Comparison of ENCODE assay signal across 14 cellular contexts in the genomic region with DNA sequence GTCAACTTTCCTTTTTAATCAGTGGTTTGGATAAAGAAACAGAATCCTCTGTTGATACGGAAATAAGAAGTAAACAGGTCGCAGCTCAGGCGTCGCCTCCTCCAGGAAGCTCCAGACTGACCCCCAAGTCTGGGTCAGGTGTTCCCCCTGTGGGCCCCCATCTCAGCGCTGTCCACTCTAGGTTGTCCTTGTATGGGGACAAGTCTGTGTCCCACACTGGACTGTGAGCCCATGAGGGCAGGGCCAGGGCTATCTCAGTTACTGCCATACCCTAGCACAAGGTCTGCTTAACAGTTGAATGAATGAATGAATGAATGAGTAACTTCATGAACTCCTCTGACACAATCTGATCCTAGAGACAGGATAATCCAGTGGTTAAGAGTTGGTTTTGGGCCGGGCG. TPM values are rescaled to one million over a fixed set of nuclear protein-coding genes. Genes with fewer than 3 reads are reported as not detected.
DNase-seq lines count a peak whose midpoint lies in the region; ATAC-seq and TF ChIP-seq lines count a peak whose summit lies in the region.
"Had no signal": no experiment of that assay in that cellular context is flagged by ENCODE, and none has a peak within 500 bp of the region (broad histone marks: within the 10 kb centered on the region; RNA-seq: fewer than 3 reads in every experiment).

No MANE protein-coding gene starts in this region.

- peak overlapping the region; percentile 48 for H3K4me3 Mint-ChIP-seq in activated CD4-positive, alpha-beta T cell treated with anti-CD3 and anti-CD28 coated beads, Interleukin-2, amount 10 ng/mL, durations not matched to agents 7 days and 5 days
- no peak overlapping the region for H3K4me3 Mint-ChIP-seq in endodermal cell
- peak overlapping the region; percentile 81 to 83 for H3K4me3 Mint-ChIP-seq in stimulated activated naive B cell treated with anti-CD40 and anti-IgM and Interleukin-4, amounts not matched to agents 10 μg/mL and 1 μg/mL and 100 μg/mL, for 72 hours
- H3K4me3 Mint-ChIP-seq: nephron had no signal

- CTCF ChIA-PET in activated CD4-positive, alpha-beta T cell treated with anti-CD3 and anti-CD28 coated beads, Interleukin-2, amount 10 ng/mL, durations not matched to agents 7 days and 5 days (lab: Charles Lee): no interaction called here

- H3K36me3 ChIP-seq in endodermal cell (ENCODE audit: control insufficient read depth, insufficient read depth, low read length): peaks cover 55% of the 10 kb centered on the region

- POLR2A ChIA-PET in activated CD4-positive, alpha-beta T cell treated with anti-CD3 and anti-CD28 coated beads, Interleukin-2, amount 10 ng/mL, durations not matched to agents 7 days and 5 days (lab: Charles Lee): no interaction called here

- no peak overlapping the region for H3K9ac ChIP-seq in endodermal cell (ENCODE audit: extremely low read depth, low read length, poor library complexity, severe bottlenecking)

- H3K27ac ChIP-seq in VCaP (peak overlapping the region; percentile 81), endodermal cell (ENCODE audit: low read depth, low read length) (peak overlapping the region; percentile 22)
- H3K27ac ChIP-seq: right atrium auricular region had no signal

- 93 to 99% methylated on average over 3 to 7 of the region's 7 CpGs for WGBS in endodermal cell (ENCODE audit: insufficient coverage in 1 of 2, insufficient read length in 1 of 2), 2 experiments

- H3K36me3 Mint-ChIP-seq in activated CD4-positive, alpha-beta T cell treated with anti-CD3 and anti-CD28 coated beads, Interleukin-2, amount 10 ng/mL, durations not matched to agents 7 days and 5 days (ENCODE audit: low read depth): peaks cover 34% of the 10 kb centered on the region
- peaks cover 44% of the 10 kb centered on the region for H3K36me3 Mint-ChIP-seq in endodermal cell (ENCODE audit: low read depth)
- H3K36me3 Mint-ChIP-seq in stimulated activated naive B cell treated with anti-CD40 and anti-IgM and Interleukin-4, amounts not matched to agents 10 μg/mL and 1 μg/mL and 100 μg/mL, for 72 hours: peaks cover 42 to 55% of the 10 kb centered on the region in 2 donors

- no peak for DNase-seq in activated CD4-positive, alpha-beta T cell treated with anti-CD3 and anti-CD28 coated beads, Interleukin-2, amount 10 ng/mL, durations not matched to agents 7 days and 5 days
- DNase-seq in activated CD4-positive, alpha-beta T cell treated with anti-CD3 and anti-CD28 coated beads, Interleukin-2, amount 50 U/mL, for 1 hour: no peak
- no peak for DNase-seq in endodermal cell
- DNase-seq in stimulated activated naive B cell treated with anti-CD40 and anti-IgM and Interleukin-4, amounts not matched to agents 10 μg/mL and 1 μg/mL and 100 μg/mL, for 72 hours: no peak
- DNase-seq in ureter (ENCODE audit: low spot score): no peak
- no peak for DNase-seq in NCI-H526 (lab: John Stamatoyannopoulos, UW)
- no peak for DNase-seq in activated gamma-delta T cell treated with Interleukin-2 at 50 U/mL for 16 hours
- DNase-seq: ACHN; NCI-H2081 treated with DMSO at 0.1 percent for 48 hours; stimulated activated CD4-positive, alpha-beta T cell treated with anti-CD3 and anti-CD28 coated beads, Interleukin-2, amount 100 ng/mL, for 24 hours; upper lobe of left lung had no signal

- peak overlapping the region; percentile 54 for H3K27ac Mint-ChIP-seq in activated CD4-positive, alpha-beta T cell treated with anti-CD3 and anti-CD28 coated beads, Interleukin-2, amount 10 ng/mL, durations not matched to agents 7 days and 5 days
- no peak overlapping the region for H3K27ac Mint-ChIP-seq in endodermal cell
- H3K27ac Mint-ChIP-seq in stimulated activated naive B cell treated with anti-CD40 and anti-IgM and Interleukin-4, amounts not matched to agents 10 μg/mL and 1 μg/mL and 100 μg/mL, for 72 hours: peak overlapping the region; percentile 92

- no peaks in the 10 kb centered on the region for H3K9me3 Mint-ChIP-seq in activated CD4-positive, alpha-beta T cell treated with anti-CD3 and anti-CD28 coated beads, Interleukin-2, amount 10 ng/mL, durations not matched to agents 7 days and 5 days
- H3K9me3 Mint-ChIP-seq in endodermal cell: no peaks in the 10 kb centered on the region
- no peaks in the 10 kb centered on the region for H3K9me3 Mint-ChIP-seq in stimulated activated naive B cell treated with anti-CD40 and anti-IgM and Interleukin-4, amounts not matched to agents 10 μg/mL and 1 μg/mL and 100 μg/mL, for 72 hours
- H3K9me3 Mint-ChIP-seq: nephron had no signal

- H3K4me3 ChIP-seq in endodermal cell (ENCODE audit: low read length): no peak overlapping the region
- H3K4me3 ChIP-seq: right atrium auricular region, upper lobe of left lung had no signal

- TF ChIP-seq CTCF in VCaP (conservative IDR thresholded peaks at IDR 0.05): no peak
- TF ChIP-seq CTCF in endodermal cell (conservative IDR thresholded peaks at IDR 0.05): no peak

- no peaks in the 10 kb centered on the region for H3K9me3 ChIP-seq in endodermal cell (ENCODE audit: control insufficient read depth, low read length)
- H3K9me3 ChIP-seq: right atrium auricular region, upper lobe of left lung had no signal

- H3K4me1 ChIP-seq in endodermal cell (ENCODE audit: control insufficient read depth, insufficient read depth, low read length): no peaks in the 10 kb centered on the region

- peaks cover 49% of the 10 kb centered on the region for H3K4me1 Mint-ChIP-seq in activated CD4-positive, alpha-beta T cell treated with anti-CD3 and anti-CD28 coated beads, Interleukin-2, amount 10 ng/mL, durations not matched to agents 7 days and 5 days
- H3K4me1 Mint-ChIP-seq in endodermal cell: no peaks in the 10 kb centered on the region
- peaks cover 51 to 75% of the 10 kb centered on the region in 2 donors for H3K4me1 Mint-ChIP-seq in stimulated activated naive B cell treated with anti-CD40 and anti-IgM and Interleukin-4, amounts not matched to agents 10 μg/mL and 1 μg/mL and 100 μg/mL, for 72 hours

- ATAC-seq in stimulated activated naive B cell treated with anti-CD40 and anti-IgM and Interleukin-4, amounts not matched to agents 10 μg/mL and 1 μg/mL and 100 μg/mL, for 72 hours (replicated peaks): no peak

- no peaks in the 10 kb centered on the region for H3K27me3 Mint-ChIP-seq in activated CD4-positive, alpha-beta T cell treated with anti-CD3 and anti-CD28 coated beads, Interleukin-2, amount 10 ng/mL, durations not matched to agents 7 days and 5 days
- no peaks in the 10 kb centered on the region for H3K27me3 Mint-ChIP-seq in endodermal cell (ENCODE audit: insufficient read depth)
- H3K27me3 Mint-ChIP-seq in stimulated activated naive B cell treated with anti-CD40 and anti-IgM and Interleukin-4, amounts not matched to agents 10 μg/mL and 1 μg/mL and 100 μg/mL, for 72 hours: no peaks in the 10 kb centered on the region

- H3K27me3 ChIP-seq in endodermal cell (ENCODE audit: control insufficient read depth, insufficient read depth, low read length, poor library complexity, severe bottlenecking): no peaks in the 10 kb centered on the region
- H3K27me3 ChIP-seq: right atrium auricular region, upper lobe of left lung had no signal

RNA-seq across cellular contexts. Expression of gene CLASRP, which starts 7.5 kb away (rescaled TPM):
- 100 to 1,000 TPM; 101 to 109 TPM for total RNA-seq in activated CD4-positive, alpha-beta T cell treated with anti-CD3 and anti-CD28 coated beads, Interleukin-2, amount 10 ng/mL, durations not matched to agents 7 days and 5 days
- total RNA-seq in endodermal cell: 10 to 100 TPM; 67.1 to 90.3 TPM
- polyA plus RNA-seq in endodermal cell (2013, experiment 1 of 2): 82.3 TPM
- 65.2 TPM for polyA plus RNA-seq in endodermal cell (2013, experiment 2 of 2)
- 128 TPM for total RNA-seq in ureter

RNA-seq across cellular contexts. Expression of gene ZNF296, which starts 29.9 kb away (rescaled TPM):
- total RNA-seq in activated CD4-positive, alpha-beta T cell treated with anti-CD3 and anti-CD28 coated beads, Interleukin-2, amount 10 ng/mL, durations not matched to agents 7 days and 5 days: 1 to 10 TPM; 4.0 to 4.1 TPM
- total RNA-seq in endodermal cell (1 to 10 TPM; 2.1 to 8.5 TPM), ureter (5.1 TPM)
- polyA plus RNA-seq in endodermal cell (2013, experiment 1 of 2): 1.2 TPM
- polyA plus RNA-seq in endodermal cell (2013, experiment 2 of 2): 1.1 TPM

RNA-seq across cellular contexts. Expression of gene GEMIN7, which starts 32.7 kb away (rescaled TPM):
- total RNA-seq in activated CD4-positive, alpha-beta T cell treated with anti-CD3 and anti-CD28 coated beads, Interleukin-2, amount 10 ng/mL, durations not matched to agents 7 days and 5 days: 10 to 100 TPM; 27.1 to 30.0 TPM
- total RNA-seq in endodermal cell (10 to 100 TPM; 56.3 to 56.6 TPM), ureter (19.9 TPM)
- polyA plus RNA-seq in endodermal cell (2013, experiment 1 of 2): 36.7 TPM
- polyA plus RNA-seq in endodermal cell (2013, experiment 2 of 2): 36.0 TPM

RNA-seq across cellular contexts. Expression of gene RELB, which starts 45.1 kb away (rescaled TPM):
- total RNA-seq in activated CD4-positive, alpha-beta T cell treated with anti-CD3 and anti-CD28 coated beads, Interleukin-2, amount 10 ng/mL, durations not matched to agents 7 days and 5 days: 10 to 100 TPM; 16.8 to 20.0 TPM
- total RNA-seq in endodermal cell (10 to 100 TPM in 1 of 2 donors, 1 to 10 TPM in 1; 9.5 to 14.5 TPM), ureter (16.9 TPM)
- polyA plus RNA-seq in endodermal cell (2013, experiment 1 of 2): 4.8 TPM
- polyA plus RNA-seq in endodermal cell (2013, experiment 2 of 2): 3.7 TPM

RNA-seq across cellular contexts. Expression of gene PPP1R37, which starts 46.6 kb away (rescaled TPM):
- 10 to 100 TPM; 21.1 to 21.7 TPM for total RNA-seq in activated CD4-positive, alpha-beta T cell treated with anti-CD3 and anti-CD28 coated beads, Interleukin-2, amount 10 ng/mL, durations not matched to agents 7 days and 5 days
- total RNA-seq in endodermal cell (10 to 100 TPM; 23.6 to 32.5 TPM), ureter (89.3 TPM)
- polyA plus RNA-seq in endodermal cell (2013, experiment 1 of 2): 22.4 TPM
- 20.6 TPM for polyA plus RNA-seq in endodermal cell (2013, experiment 2 of 2)
